In genomic region chr5:159203351-159203750, GRCh38 we compare ENCODE assay signal across 27 cellular contexts. TPM values are rescaled to one million over a fixed set of nuclear protein-coding genes. Genes with fewer than 3 reads are reported as not detected.
A peak's percentile ranks its signal among the peaks of the same experiment; 100 is the strongest.
DNase-seq lines count a peak whose midpoint lies in the region; ATAC-seq and TF ChIP-seq lines count a peak whose summit lies in the region.
"Had no signal": no experiment of that assay in that cellular context is flagged by ENCODE, and none has a peak within 500 bp of the region (broad histone marks: within the 10 kb centered on the region; RNA-seq: fewer than 3 reads in every experiment).

No MANE protein-coding gene starts in this region.

- TF ChIP-seq CTCF in smooth muscle cell (IDR thresholded peaks at IDR 0.05; ENCODE audit: borderline replicate concordance, insufficient read depth, poor library complexity, severe bottlenecking): no peak

- in situ Hi-C loops in G401 (cut with HindIII; ENCODE audit: low sequenced_read_pairs): no loop called here

- peaks cover 37% of the 10 kb centered on the region for H3K4me1 ChIP-seq in smooth muscle cell (ENCODE audit: low read depth)
- H3K4me1 ChIP-seq: colonic mucosa had no signal

- H3K27ac ChIP-seq in smooth muscle cell (ENCODE audit: low read depth): peak overlapping the region; percentile 37
- H3K27ac ChIP-seq: colonic mucosa, PC-9, VCaP had no signal

- peaks cover 9% of the 10 kb centered on the region for H3F3A ChIP-seq in smooth muscle cell (ENCODE audit: low read depth)

- no peaks in the 10 kb centered on the region for H3K36me3 ChIP-seq in smooth muscle cell (ENCODE audit: low read depth)
- H3K36me3 ChIP-seq: colonic mucosa had no signal

- peaks cover 45% of the 10 kb centered on the region for H3K36me3 Mint-ChIP-seq in activated naive CD4-positive, alpha-beta T cell treated with anti-CD3 and anti-CD28 coated beads for 36 hours (ENCODE audit: low read depth)
- H3K36me3 Mint-ChIP-seq in activated naive CD8-positive, alpha-beta T cell: peaks cover 20% of the 10 kb centered on the region
- H3K36me3 Mint-ChIP-seq: natural killer cell had no signal

- DNase-seq in activated naive CD4-positive, alpha-beta T cell treated with anti-CD3 and anti-CD28 coated beads for 36 hours: no peak
- no peak for DNase-seq in activated naive CD4-positive, alpha-beta T cell treated with Interleukin-2 at 50 U/mL for 16 hours
- DNase-seq in G401 (ENCODE audit: low spot score): peak; percentile 60
- no peak for DNase-seq in smooth muscle cell (lab: John Stamatoyannopoulos, UW; ENCODE audit: unreplicated experiment)
- no peak for DNase-seq in CD1c-positive myeloid dendritic cell (ENCODE audit: extremely low spot score)
- no peak for DNase-seq in posterior vena cava (ENCODE audit: low spot score)
- DNase-seq: activated CD4-positive, alpha-beta T cell treated with anti-CD3 and anti-CD28 coated beads, Interleukin-2, amount 10 ng/mL, durations not matched to agents 7 days and 5 days; activated CD8-positive, alpha-beta memory T cell treated with anti-CD3 and anti-CD28 coated beads, Interleukin-2, amount 50 U/mL, for 48 hours; activated gamma-delta T cell; amniotic stem cell; colonic mucosa; effector CD8-positive, alpha-beta T cell; HCEC 1CT; head of caudate nucleus; kidney; natural killer cell; NCI-H510A treated with DMSO at 0.1 percent for 48 hours; PC-9; Right ventricle myocardium superior; stimulated activated CD4-positive, alpha-beta T cell treated with anti-CD3 and anti-CD28 coated beads, Interleukin-2, amount 100 ng/mL, for 24 hours; substantia nigra; T-helper 9 cell had no signal

- H2AFZ ChIP-seq in smooth muscle cell (ENCODE audit: low read depth): no peak overlapping the region
- H2AFZ ChIP-seq: PC-9 had no signal

- intact Hi-C loops in activated naive CD4-positive, alpha-beta T cell treated with anti-CD3 and anti-CD28 coated beads for 36 hours (cut with micrococcal nuclease): loop anchor here (10.0 kb wide), 3 partner anchors 1211 to 1989 kb away; partner anchors contain the start of genes CLINT1 and SLU7
- intact Hi-C loops in posterior vena cava (cut with DNase I): loop anchor here in 1 of 2 donors (10.0 kb wide), 1 partner anchor 49 kb away; no protein-coding TSS in a partner anchor

- H3K4me2 ChIP-seq in smooth muscle cell: peak overlapping the region; percentile 83
- H3K4me2 ChIP-seq: PC-9 had no signal

- peaks cover 98% of the 10 kb centered on the region for H3K79me2 ChIP-seq in smooth muscle cell (ENCODE audit: low read depth)

- peak overlapping the region; percentile 73 for H3K27ac Mint-ChIP-seq in activated naive CD4-positive, alpha-beta T cell treated with anti-CD3 and anti-CD28 coated beads for 36 hours
- peak overlapping the region; percentile 82 for H3K27ac Mint-ChIP-seq in activated naive CD8-positive, alpha-beta T cell
- H3K27ac Mint-ChIP-seq: activated CD4-positive, alpha-beta T cell treated with anti-CD3 and anti-CD28 coated beads, Interleukin-2, amount 10 ng/mL, durations not matched to agents 7 days and 5 days; mesothelial cell of epicardium; type B pancreatic cell had no signal

- H3K27me3 Mint-ChIP-seq in activated naive CD4-positive, alpha-beta T cell treated with anti-CD3 and anti-CD28 coated beads for 36 hours (ENCODE audit: low read depth): no peaks in the 10 kb centered on the region
- H3K27me3 Mint-ChIP-seq in activated naive CD8-positive, alpha-beta T cell: no peaks in the 10 kb centered on the region
- H3K27me3 Mint-ChIP-seq: activated CD4-positive, alpha-beta T cell treated with anti-CD3 and anti-CD28 coated beads, Interleukin-2, amount 10 ng/mL, durations not matched to agents 7 days and 5 days; type B pancreatic cell had no signal

- H3K9me3 Mint-ChIP-seq in activated naive CD4-positive, alpha-beta T cell treated with anti-CD3 and anti-CD28 coated beads for 36 hours: no peaks in the 10 kb centered on the region
- no peaks in the 10 kb centered on the region for H3K9me3 Mint-ChIP-seq in activated naive CD8-positive, alpha-beta T cell (ENCODE audit: low read depth)
- H3K9me3 Mint-ChIP-seq: activated CD4-positive, alpha-beta T cell treated with anti-CD3 and anti-CD28 coated beads, Interleukin-2, amount 10 ng/mL, durations not matched to agents 7 days and 5 days; mesothelial cell of epicardium; natural killer cell; type B pancreatic cell had no signal

- no peak for ATAC-seq in HG03571 (IDR thresholded peaks at IDR 0.05; ENCODE audit: unreplicated experiment)
- ATAC-seq: natural killer cell had no signal

- peaks cover 91% of the 10 kb centered on the region for H4K20me1 ChIP-seq in smooth muscle cell (ENCODE audit: low read depth)

- H3K27me3 ChIP-seq in smooth muscle cell (ENCODE audit: low read depth): no peaks in the 10 kb centered on the region
- H3K27me3 ChIP-seq: colonic mucosa had no signal

- H3K4me1 Mint-ChIP-seq in activated naive CD4-positive, alpha-beta T cell treated with anti-CD3 and anti-CD28 coated beads for 36 hours (ENCODE audit: low read depth): peaks cover 66% of the 10 kb centered on the region
- H3K4me1 Mint-ChIP-seq in activated naive CD8-positive, alpha-beta T cell (ENCODE audit: low read depth): peaks cover 78% of the 10 kb centered on the region

- no peaks in the 10 kb centered on the region for H3K9me3 ChIP-seq in smooth muscle cell (replicated peaks; ENCODE audit: low read depth)
- H3K9me3 ChIP-seq: colonic mucosa had no signal

- H3K4me3 ChIP-seq in smooth muscle cell: no peak overlapping the region
- H3K4me3 ChIP-seq: colonic mucosa, PC-9 had no signal

- 92% methylated on average over 2 of the region's 2 CpGs for WGBS in smooth muscle cell (ENCODE audit: low lambda C conversion rate)

- H3K4me3 Mint-ChIP-seq in activated naive CD4-positive, alpha-beta T cell treated with anti-CD3 and anti-CD28 coated beads for 36 hours: no peak overlapping the region
- peak overlapping the region; percentile 98 for H3K4me3 Mint-ChIP-seq in activated naive CD8-positive, alpha-beta T cell
- H3K4me3 Mint-ChIP-seq: activated CD4-positive, alpha-beta T cell treated with anti-CD3 and anti-CD28 coated beads, Interleukin-2, amount 10 ng/mL, durations not matched to agents 7 days and 5 days; mesothelial cell of epicardium; natural killer cell; type B pancreatic cell had no signal

- CTCF ChIA-PET in activated naive CD4-positive, alpha-beta T cell treated with anti-CD3 and anti-CD28 coated beads for 36 hours (lab: Charles Lee): interaction anchor here (0.7 kb wide), 1 partner anchor 46 kb away, joined by 5 read pairs; no protein-coding TSS in a partner anchor

- no peak overlapping the region for H3K9ac ChIP-seq in smooth muscle cell (ENCODE audit: low read depth)

RNA-seq across cellular contexts. Expression of gene RNF145, which starts 6.0 kb away (rescaled TPM):
- 10 to 100 TPM; 70.0 to 75.3 TPM for total RNA-seq in activated naive CD4-positive, alpha-beta T cell treated with anti-CD3 and anti-CD28 coated beads for 36 hours
- total RNA-seq in G401 (2014; rRNA removed; shearing (Covaris generic)): 68.6 and 69.0 TPM in 2 replicates
- 74.3 and 74.8 TPM in 2 replicates for total RNA-seq in smooth muscle cell
- polyA plus RNA-seq in smooth muscle cell: 24.3 and 25.0 TPM in 2 replicates
- 10 to 100 TPM; 49.2 to 52.1 TPM for total RNA-seq in posterior vena cava

RNA-seq across cellular contexts. Expression of gene UBLCP1, which starts 59.7 kb away (rescaled TPM):
- total RNA-seq in activated naive CD4-positive, alpha-beta T cell treated with anti-CD3 and anti-CD28 coated beads for 36 hours: 10 to 100 TPM; 22.7 to 23.0 TPM
- 40.7 and 69.8 TPM in 2 replicates for total RNA-seq in G401 (2014; rRNA removed; shearing (Covaris generic))
- 44.1 and 45.0 TPM in 2 replicates for total RNA-seq in smooth muscle cell
- 30.5 and 32.9 TPM in 2 replicates for polyA plus RNA-seq in smooth muscle cell
- total RNA-seq in posterior vena cava: 10 to 100 TPM; 26.5 to 30.9 TPM
